ENCODE assay signal across 8 cellular contexts in the genomic region with DNA sequence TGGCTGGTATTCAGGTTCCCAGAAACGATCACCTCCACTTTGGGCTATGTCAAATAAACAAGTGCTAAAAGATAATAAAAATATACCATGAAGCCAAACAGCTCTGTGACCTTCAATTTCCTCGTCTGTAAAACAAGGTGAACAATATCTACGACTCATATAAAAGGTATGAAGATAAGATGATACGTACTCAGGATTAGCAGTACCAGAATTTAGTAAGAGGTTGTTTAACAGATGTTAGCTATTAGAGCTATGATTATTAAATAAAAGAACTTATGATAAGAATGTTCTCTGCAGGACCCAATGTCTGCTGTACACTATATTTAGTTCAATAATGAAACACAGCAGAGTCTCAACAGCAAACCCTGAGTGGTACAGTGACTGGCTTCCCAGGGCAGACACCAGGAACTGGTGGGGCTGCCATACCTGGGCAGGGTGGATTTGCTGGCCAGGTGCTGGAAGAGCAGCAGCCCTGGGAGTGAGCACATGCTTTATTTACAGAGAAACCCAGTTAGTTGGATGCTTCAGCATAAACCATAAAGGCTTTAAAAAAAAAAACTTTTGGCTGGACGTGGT.
DNase-seq lines count a peak whose midpoint lies in the region; ATAC-seq, FAIRE-seq and TF ChIP-seq lines count a peak whose summit lies in the region.
"Not testable (repeated sequence)": the region's sequence is repeated elsewhere in the genome, so short reads cannot be mapped to it uniquely, and the experiment has no call there.

No MANE protein-coding gene starts in this region.

- peaks cover 15% of the 10 kb centered on the region for H3F3A ChIP-seq in SK-N-SH (replicated peaks; ENCODE audit: insufficient read depth)

- not testable (repeated sequence) for H3K4me3 ChIP-seq in HCT116 (replicated peaks in 1 of 2; ENCODE audit: low read depth in 1 of 2, low read length in 2 of 2); SK-N-SH (ENCODE audit: low read depth in 2 of 2, low read length in 1 of 2); small intestine (ENCODE audit: low read depth in 1 of 2, low read length in 2 of 2)

- TF ChIP-seq CTCF in HCT116 (IDR thresholded peaks at IDR 0.05 in 2 of 3, conservative IDR thresholded peaks at IDR 0.05 in 1 of 3; ENCODE audit: borderline replicate concordance in 1 of 3, insufficient read depth in 1 of 3, low read depth in 2 of 3, low read length in 2 of 3); SK-N-SH (IDR thresholded peaks at IDR 0.05); foreskin keratinocyte (conservative IDR thresholded peaks at IDR 0.05): not testable (repeated sequence)

- not testable (repeated sequence) for H3K79me2 ChIP-seq in HCT116 (ENCODE audit: insufficient read depth, low read length); SK-N-SH (ENCODE audit: insufficient read depth)

- H3K4me1 ChIP-seq in HCT116 (ENCODE audit: control insufficient read depth in 1 of 2, insufficient read depth in 2 of 2, low read length in 2 of 2); SK-N-SH (ENCODE audit: control insufficient read depth in 1 of 2, insufficient read depth in 2 of 2, low read depth in 1 of 2, low read length in 1 of 2); foreskin keratinocyte; small intestine (ENCODE audit: control insufficient read depth in 2 of 2, insufficient read depth in 1 of 2, low read depth in 1 of 2, low read length in 1 of 2): not testable (repeated sequence)

- peak; percentile 61; the same call in 1 of the 2 replicates for ATAC-seq in HCT116
- peak; percentile 74 for ATAC-seq in foreskin keratinocyte

- RAD21 ChIA-PET in HCT116 (lab: Charles Lee; ENCODE audit: low non-redundant PET in 1 of 2, low total read pairs in 2 of 2, uncharacterized antibody in 2 of 2, unreplicated experiment in 2 of 2), result not testable (repeated sequence)

- not testable (repeated sequence) for TF ChIP-seq RAD21 in HCT116 (IDR thresholded peaks at IDR 0.05; ENCODE audit: low read depth); SK-N-SH (IDR thresholded peaks at IDR 0.05; ENCODE audit: low read length)

- CTCF ChIA-PET in HCT116 (lab: Charles Lee); SK-N-SH (lab: Yijun Ruan, JAX): not testable (repeated sequence)

- peak overlapping the region; percentile 46; the same call in 1 of the 2 replicates for H3K4me2 ChIP-seq in HCT116 (ENCODE audit: low read length)
- H3K4me2 ChIP-seq in SK-N-SH, result not testable (repeated sequence)

- POLR2A ChIA-PET in HCT116 (lab: Charles Lee); SK-N-SH (lab: Yijun Ruan, JAX): not testable (repeated sequence)

- DNase-seq in COLO668 (lab: John Stamatoyannopoulos, UW; ENCODE audit: unreplicated experiment), result peak; percentile 8
- not testable (repeated sequence) for DNase-seq in HCT116 (ENCODE audit: low read depth, low spot score)
- peak; percentile 46 for DNase-seq in LoVo (ENCODE audit: low spot score)
- peak; percentile 38 for DNase-seq in SK-N-SH
- DNase-seq in dermis blood vessel endothelial cell, result peak; percentile 11
- DNase-seq in foreskin keratinocyte, result peak in 1 of 2 donors; percentile 49
- DNase-seq in iris pigment epithelial cell (ENCODE audit: low read depth), result peak; percentile 15
- DNase-seq in small intestine, result peak; percentile 7

- intact Hi-C loops in HCT116 (cut with micrococcal nuclease), result not testable (repeated sequence)

- H3K9ac ChIP-seq in HCT116 (ENCODE audit: low read length); SK-N-SH: not testable (repeated sequence)

- WGBS in SK-N-SH (ENCODE audit: low lambda C conversion rate), result 20% methylated on average over 5 of the region's 5 CpGs
- 27 to 66% (median 34%) methylated on average over 5 of the region's 5 CpGs for WGBS in small intestine, 3 donors

- not testable (repeated sequence) for H3K27me3 ChIP-seq in HCT116 (ENCODE audit: insufficient read depth, low read length); SK-N-SH (ENCODE audit: insufficient read depth); foreskin keratinocyte; small intestine (ENCODE audit: control insufficient read depth in 2 of 2, insufficient read depth in 2 of 2, low read length in 2 of 2)

- H2AFZ ChIP-seq in HCT116 (ENCODE audit: low read depth, low read length, poor library complexity, severe bottlenecking); SK-N-SH (ENCODE audit: low read depth): not testable (repeated sequence)

- H3K9me2 ChIP-seq in HCT116 (ENCODE audit: insufficient read depth); SK-N-SH: not testable (repeated sequence)

- not testable (repeated sequence) for BruUV-seq in HCT116 (replicated peaks; lab: Mats Ljungman, UMichigan)

- H3K9me3 ChIP-seq in HCT116 (ENCODE audit: control insufficient read depth in 1 of 2, insufficient read depth in 1 of 2, low read depth in 1 of 2, low read length in 2 of 2); SK-N-SH; small intestine (ENCODE audit: control insufficient read depth, low read depth): not testable (repeated sequence)

- TF ChIP-seq EP300 in SK-N-SH (IDR thresholded peaks at IDR 0.05; ENCODE audit: borderline replicate concordance in 1 of 2, low read depth in 1 of 2, low read length in 1 of 2), result peak; percentile 18 to 51; a peak in 3 of 4 replicates

- not testable (repeated sequence) for TF ChIP-seq POLR2A in HCT116 (IDR thresholded peaks at IDR 0.05; ENCODE audit: borderline replicate concordance, extremely low read depth, insufficient read depth, insufficient read length)

- FAIRE-seq in small intestine (lab: Jason Lieb, UNC), result not testable (repeated sequence)

- not testable (repeated sequence) for H4K20me1 ChIP-seq in HCT116 (ENCODE audit: insufficient read depth); SK-N-SH (ENCODE audit: insufficient read depth)

- not testable (repeated sequence) for H3K36me3 ChIP-seq in HCT116 (ENCODE audit: control insufficient read depth in 1 of 2, insufficient read depth in 2 of 2, low read length in 2 of 2); SK-N-SH (replicated peaks in 1 of 2; ENCODE audit: control insufficient read depth in 1 of 2, insufficient read depth in 2 of 2, low read length in 1 of 2); small intestine (ENCODE audit: control insufficient read depth in 2 of 2, insufficient read depth in 2 of 2, low read length in 2 of 2)

- not testable (repeated sequence) for H3K27ac ChIP-seq in HCT116 (ENCODE audit: low read depth, low read length); foreskin keratinocyte; small intestine (ENCODE audit: low read depth in 1 of 2, low read length in 1 of 2)
- H3K27ac ChIP-seq in SK-N-SH (ENCODE audit: low read depth in 2 of 2, low read length in 1 of 2), result peak overlapping the region; percentile 58 to 60; a peak in 3 of 4 replicates

TF ChIP-seq in HCT116, 20 proteins besides CTCF, POLR2A, EP300 and RAD21:
- 0 out of 2 replicates have a peak, but pooled peaks have one; percentile 8 for TF ChIP-seq FOSL1 (IDR thresholded peaks at IDR 0.05; ENCODE audit: low read depth)

TF ChIP-seq in SK-N-SH, 30 proteins besides CTCF, POLR2A, EP300 and RAD21:
- TF ChIP-seq JUND (IDR thresholded peaks at IDR 0.05) (0 out of 2 replicates have a peak, but pooled peaks have one; percentile 10), RCOR1 (IDR thresholded peaks at IDR 0.05; ENCODE audit: low read length) (0 out of 2 replicates have a peak, but pooled peaks have one; percentile 56), TCF12 (IDR thresholded peaks at IDR 0.05) (peak; percentile 73)
